In the genomic region with DNA sequence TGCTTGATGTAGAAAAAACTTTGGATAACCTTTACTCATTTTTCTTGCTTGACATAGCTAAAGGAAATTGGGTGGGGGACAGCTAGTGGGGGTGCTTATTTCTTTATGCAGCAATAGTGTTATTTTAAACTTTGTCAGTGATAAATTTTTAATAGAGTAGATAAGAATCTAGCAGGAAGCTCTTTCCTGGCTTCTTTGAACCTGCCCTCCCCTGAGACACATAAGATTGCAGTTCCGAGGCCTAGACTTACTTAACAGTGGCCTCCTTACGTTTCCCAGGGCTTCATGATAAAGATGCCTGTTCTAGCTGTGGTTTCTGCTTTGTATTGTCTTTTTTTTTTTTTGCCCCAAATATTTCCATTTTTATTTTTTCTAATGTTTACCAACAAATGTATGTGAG, we compare ENCODE assay signal across 29 cellular contexts.
"Had no signal": no experiment of that assay in that cellular context is flagged by ENCODE, and none has a peak within 500 bp of the region (broad histone marks: within the 10 kb centered on the region; RNA-seq: fewer than 3 reads in every experiment).

No MANE protein-coding gene starts in this region.

- H3K27ac Mint-ChIP-seq: activated naive CD4-positive, alpha-beta T cell treated with anti-CD3 and anti-CD28 coated beads for 36 hours; activated naive CD8-positive, alpha-beta T cell treated with anti-CD3 and anti-CD28 coated beads for 36 hours; effector memory CD8-positive, alpha-beta T cell; natural killer cell treated with Interleukin-12 subunit alpha and Interleukin-12 subunit beta and Interleukin-15 and Interleukin-18, amount 100 ng/mL, for 72 hours; stimulated activated effector memory CD8-positive, alpha-beta T cell treated with anti-CD3 and anti-CD28 coated beads, Interleukin-12 subunit alpha, Interleukin-12 subunit beta, amount 100 ng/mL, for 72 hours; stimulated activated naive CD8-positive, alpha-beta T cell treated with anti-CD3 and anti-CD28 coated beads, Interleukin-15, Interleukin-2, amounts not matched to agents 100 ng/mL and 50 ng/mL, for 24 hours; T-helper 17 cell had no signal

- DNase-seq: activated CD4-positive, alpha-beta T cell treated with anti-CD3 and anti-CD28 coated beads for 4 hours; activated CD4-positive, alpha-beta T cell treated with anti-CD3 and anti-CD28 coated beads, Interleukin-2, amount 50 U/mL, for 4 hours; activated CD8-positive, alpha-beta memory T cell treated with anti-CD3 and anti-CD28 coated beads for 24 hours; activated effector memory CD4-positive, alpha-beta T cell treated with anti-CD3 and anti-CD28 coated beads, Interleukin-2, amount 50 U/mL, for 16 hours; activated naive CD4-positive, alpha-beta T cell treated with anti-CD3 and anti-CD28 coated beads for 36 hours; activated naive CD8-positive, alpha-beta T cell treated with anti-CD3 and anti-CD28 coated beads for 36 hours; adrenal gland; brain microvascular endothelial cell; effector memory CD8-positive, alpha-beta T cell; erythroblast; heart left ventricle; kidney glomerular epithelial cell; left ventricle myocardium inferior; mesendoderm; stimulated activated CD4-positive, alpha-beta T cell treated with anti-CD3 and anti-CD28 coated beads, Interleukin-4, amount 100 ng/mL, for 24 hours; SW 1271; T-helper 17 cell; T1000; trophoblast cell had no signal

- H3K9me3 Mint-ChIP-seq: activated naive CD4-positive, alpha-beta T cell treated with anti-CD3 and anti-CD28 coated beads for 36 hours; effector memory CD8-positive, alpha-beta T cell; natural killer cell treated with Interleukin-12 subunit alpha and Interleukin-12 subunit beta and Interleukin-15 and Interleukin-18, amount 100 ng/mL, for 72 hours; stimulated activated effector memory CD8-positive, alpha-beta T cell treated with anti-CD3 and anti-CD28 coated beads, Interleukin-12 subunit alpha, Interleukin-12 subunit beta, amount 100 ng/mL, for 72 hours; stimulated activated naive CD8-positive, alpha-beta T cell treated with anti-CD3 and anti-CD28 coated beads, Interleukin-15, Interleukin-2, amounts not matched to agents 100 ng/mL and 50 ng/mL, for 24 hours had no signal

- H3K36me3 ChIP-seq: adrenal gland, brain microvascular endothelial cell had no signal

- H3K4me3 ChIP-seq: adrenal gland, coronary artery, heart left ventricle, left ventricle myocardium inferior, lung, skin epidermis, thoracic aorta had no signal

- ATAC-seq: effector memory CD8-positive, alpha-beta T cell; natural killer cell treated with Interleukin-12 subunit alpha and Interleukin-12 subunit beta and Interleukin-15 and Interleukin-18, amount 100 ng/mL, for 72 hours; sciatic nerve; stimulated activated effector memory CD8-positive, alpha-beta T cell treated with anti-CD3 and anti-CD28 coated beads, Interleukin-12 subunit alpha, Interleukin-12 subunit beta, amount 100 ng/mL, for 72 hours; T-helper 17 cell had no signal

- H3K4me3 Mint-ChIP-seq: activated naive CD4-positive, alpha-beta T cell treated with anti-CD3 and anti-CD28 coated beads for 36 hours; activated naive CD8-positive, alpha-beta T cell treated with anti-CD3 and anti-CD28 coated beads for 36 hours; effector memory CD8-positive, alpha-beta T cell; natural killer cell treated with Interleukin-12 subunit alpha and Interleukin-12 subunit beta and Interleukin-15 and Interleukin-18, amount 100 ng/mL, for 72 hours; stimulated activated effector memory CD8-positive, alpha-beta T cell treated with anti-CD3 and anti-CD28 coated beads, Interleukin-12 subunit alpha, Interleukin-12 subunit beta, amount 100 ng/mL, for 72 hours; stimulated activated naive CD8-positive, alpha-beta T cell treated with anti-CD3 and anti-CD28 coated beads, Interleukin-15, Interleukin-2, amounts not matched to agents 100 ng/mL and 50 ng/mL, for 24 hours; T-helper 17 cell had no signal

- H3K27ac ChIP-seq: adrenal gland, brain microvascular endothelial cell, coronary artery, heart left ventricle, left ventricle myocardium inferior, skin epidermis, thoracic aorta had no signal

- FAIRE-seq: astrocyte, urothelium cell line had no signal

- H3K27me3 Mint-ChIP-seq: activated naive CD8-positive, alpha-beta T cell treated with anti-CD3 and anti-CD28 coated beads for 36 hours; effector memory CD8-positive, alpha-beta T cell; natural killer cell treated with Interleukin-12 subunit alpha and Interleukin-12 subunit beta and Interleukin-15 and Interleukin-18, amount 100 ng/mL, for 72 hours; stimulated activated naive CD8-positive, alpha-beta T cell treated with anti-CD3 and anti-CD28 coated beads, Interleukin-15, Interleukin-2, amounts not matched to agents 100 ng/mL and 50 ng/mL, for 24 hours; T-helper 17 cell had no signal

- H3K4me1 ChIP-seq: adrenal gland had no signal

- H3K27me3 ChIP-seq: adrenal gland, brain microvascular endothelial cell, heart left ventricle had no signal

- H3K4me1 Mint-ChIP-seq: activated naive CD8-positive, alpha-beta T cell treated with anti-CD3 and anti-CD28 coated beads for 36 hours had no signal

- H3K9me3 ChIP-seq: adrenal gland, heart left ventricle, left ventricle myocardium inferior, thoracic aorta had no signal
